ENCODE assay signal across 22 cellular contexts in the genomic region with DNA sequence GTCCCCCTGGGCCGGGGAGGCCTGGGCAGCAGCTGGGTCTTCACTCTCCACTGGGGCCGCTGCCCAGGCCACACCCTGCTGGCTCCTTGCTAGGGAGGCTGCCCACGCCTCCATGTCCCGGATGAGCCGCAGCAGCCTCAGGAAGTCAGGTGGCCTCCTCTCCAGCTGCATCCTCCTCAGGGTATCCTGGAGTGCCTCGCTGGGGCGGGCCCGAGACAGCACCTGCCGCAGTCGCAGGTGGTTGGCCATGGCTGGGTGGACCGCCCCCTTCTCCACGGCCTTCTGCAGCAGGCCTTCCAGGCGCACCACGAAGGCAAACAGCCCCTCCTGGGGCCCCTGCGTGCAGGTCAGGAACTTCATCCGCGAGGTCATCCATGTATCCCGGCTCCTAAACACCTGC. TPM values are rescaled to one million over a fixed set of nuclear protein-coding genes. Genes with fewer than 3 reads are reported as not detected.
A peak's percentile ranks its signal among the peaks of the same experiment; 100 is the strongest.
DNase-seq lines count a peak whose midpoint lies in the region; TF ChIP-seq lines count a peak whose summit lies in the region.
"Had no signal": no experiment of that assay in that cellular context is flagged by ENCODE, and none has a peak within 500 bp of the region (broad histone marks: within the 10 kb centered on the region; RNA-seq: fewer than 3 reads in every experiment).

No MANE protein-coding gene starts in this region.

- H3K4me3 Mint-ChIP-seq in endodermal cell: no peak overlapping the region
- H3K4me3 Mint-ChIP-seq: CD4-positive, alpha-beta memory T cell had no signal

- H3K4me3 ChIP-seq in BLaER1 (no peak overlapping the region), endodermal cell (ENCODE audit: low read length) (no peak overlapping the region), lower leg skin (ENCODE audit: low read depth, poor library complexity, severe bottlenecking) (no peak overlapping the region)
- H3K4me3 ChIP-seq: HAP-1, PC-9, SJCRH30 had no signal

- H3K27ac Mint-ChIP-seq in endodermal cell: no peak overlapping the region
- H3K27ac Mint-ChIP-seq: CD4-positive, alpha-beta memory T cell had no signal

- peaks cover 4% of the 10 kb centered on the region for H3K27me3 Mint-ChIP-seq in endodermal cell (ENCODE audit: insufficient read depth)

- DNase-seq in NCI-H187 (lab: John Stamatoyannopoulos, UW): peak; percentile 27 to 46
- DNase-seq in NCI-H187 treated with DMSO at 0.1 percent for 48 hours (lab: John Stamatoyannopoulos, UW): no peak
- DNase-seq in ELF-1 (ENCODE audit: low read depth, low spot score): peak; percentile 47
- DNase-seq in NCI-H69 (lab: John Stamatoyannopoulos, UW): peak; percentile 45
- no peak for DNase-seq in stimulated activated CD4-positive, alpha-beta T cell treated with anti-CD3 and anti-CD28 coated beads, Interleukin-2, amount 100 ng/mL, for 48 hours
- no peak for DNase-seq in endodermal cell
- DNase-seq in lower leg skin (ENCODE audit: low spot score in 2 of 2): no peak
- DNase-seq: BE2C; Calu3; CD4-positive, alpha-beta memory T cell; DMS79 treated with DMSO at 0.1 percent for 48 hours; NCI-H1930; NCI-H446 treated with DMSO at 0.1 percent for 48 hours; PC-9; SJCRH30; T1000 had no signal

- no peaks in the 10 kb centered on the region for H3K4me1 Mint-ChIP-seq in endodermal cell

- H3K4me2 ChIP-seq in BLaER1: peak overlapping the region; percentile 37
- H3K4me2 ChIP-seq: KMS-11, PC-9 had no signal

- peaks cover 21% of the 10 kb centered on the region for H3K4me1 ChIP-seq in BLaER1
- H3K4me1 ChIP-seq in endodermal cell (ENCODE audit: control insufficient read depth, insufficient read depth, low read length): no peaks in the 10 kb centered on the region
- H3K4me1 ChIP-seq: BE2C, HAP-1, SJCRH30 had no signal

- H3K9ac ChIP-seq in BLaER1 (no peak overlapping the region), endodermal cell (ENCODE audit: extremely low read depth, low read length, poor library complexity, severe bottlenecking) (no peak overlapping the region)
- H3K9ac ChIP-seq: KMS-11 had no signal

- intact Hi-C loops in lower leg skin (cut with DNase I; ENCODE audit: low total_unique reads): no loop called here

- no peak for TF ChIP-seq POLR2A in lower leg skin (IDR thresholded peaks at IDR 0.05)

- H3K27ac ChIP-seq in BLaER1 (no peak overlapping the region), endodermal cell (ENCODE audit: low read depth, low read length) (no peak overlapping the region)
- H3K27ac ChIP-seq: KMS-11, PC-9, SJCRH30 had no signal

- no peaks in the 10 kb centered on the region for H3K36me3 ChIP-seq in BLaER1
- no peaks in the 10 kb centered on the region for H3K36me3 ChIP-seq in endodermal cell (ENCODE audit: control insufficient read depth, insufficient read depth, low read length)
- H3K36me3 ChIP-seq: BE2C, HAP-1, SJCRH30 had no signal

- WGBS in endodermal cell (ENCODE audit: insufficient coverage in 1 of 2, insufficient read length in 1 of 2), 2 experiments: 93 to 97% methylated on average over 4 to 18 of the region's 18 CpGs
- WGBS in lower leg skin, 2 donors: 74 to 87% methylated on average over 3 to 13 of the region's 18 CpGs

- peaks cover 4% of the 10 kb centered on the region; the same call in 1 of the 2 replicates for H3K27me3 ChIP-seq in BLaER1
- H3K27me3 ChIP-seq in endodermal cell (ENCODE audit: control insufficient read depth, insufficient read depth, low read length, poor library complexity, severe bottlenecking): no peaks in the 10 kb centered on the region
- H3K27me3 ChIP-seq: BE2C, SJCRH30 had no signal

- TF ChIP-seq CTCF in endodermal cell (conservative IDR thresholded peaks at IDR 0.05) (no peak), lower leg skin (IDR thresholded peaks at IDR 0.05) (no peak)

- peaks cover 18% of the 10 kb centered on the region; the same call in 1 of the 2 replicates for H4K20me1 ChIP-seq in BLaER1

- no peaks in the 10 kb centered on the region for H3K36me3 Mint-ChIP-seq in endodermal cell (ENCODE audit: low read depth)
- H3K36me3 Mint-ChIP-seq: CD4-positive, alpha-beta memory T cell had no signal

- no peaks in the 10 kb centered on the region for H3K9me3 ChIP-seq in BLaER1
- H3K9me3 ChIP-seq in endodermal cell (ENCODE audit: control insufficient read depth, low read length): no peaks in the 10 kb centered on the region
- H3K9me3 ChIP-seq: BE2C, HAP-1, SJCRH30 had no signal

- H3K9me3 Mint-ChIP-seq in endodermal cell: peaks cover 33% of the 10 kb centered on the region

RNA-seq across cellular contexts. Expression of a gene that starts 2.3 kb away (rescaled TPM):
- total RNA-seq in endodermal cell (not detected), lower leg skin (not detected)
- polyA plus RNA-seq in endodermal cell (2013, experiment 1 of 2): not detected
- polyA plus RNA-seq in endodermal cell (2013, experiment 2 of 2): not detected
- total RNA-seq: Calu3; CD4-positive, alpha-beta memory T cell; HT-29; M059J; PC-9; SJCRH30; T-helper 1 cell treated with Interleukin-12 subunit alpha and Interleukin-12 subunit beta and Interleukin-4 antibody, amounts not matched to agents 30 ng/mL and 1 ng/mL, for 36 hours had no signal
- polyA plus RNA-seq: CD4-positive, alpha-beta memory T cell had no signal

RNA-seq across cellular contexts. Expression of a gene that starts 14.7 kb away (rescaled TPM):
- total RNA-seq in endodermal cell (10 to 100 TPM; 11.0 to 12.6 TPM), lower leg skin (1 to 10 TPM; 1.0 to 4.7 (median 2.7) TPM)
- polyA plus RNA-seq in endodermal cell (2013, experiment 1 of 2): 10.8 TPM
- 9.8 TPM for polyA plus RNA-seq in endodermal cell (2013, experiment 2 of 2)

Comparison
In these comparisons a context has a peak if more than half of its experiments do, and no peak if none do; other contexts are left out.
1. DNase-seq: peak in NCI-H187 (2 of 2), ELF-1 (single experiment) and NCI-H69 (single experiment); none in NCI-H187 treated with DMSO at 0.1 percent for 48 hours (single experiment), stimulated activated CD4-positive, alpha-beta T cell treated with anti-CD3 and anti-CD28 coated beads, Interleukin-2, amount 100 ng/mL, for 48 hours (0 of 2), endodermal cell (single experiment) and lower leg skin (0 of 2).